Comparison of ENCODE assay signal across 1 cellular context in genomic region chr13:41960700-41961697, GRCh38.
A peak's percentile ranks its signal among the peaks of the same experiment; 100 is the strongest.
TF ChIP-seq lines count a peak whose summit lies in the region.

VWA8 (minus strand) TSS chr13:41961109; CDS start chr13:41961015, 94 bp downstream.

TF ChIP-seq in HepG2, 621 proteins besides CTCF, POLR2A, EP300 and RAD21 (continued from another document and continues in another):
- TF ChIP-seq ZNF691 (CRISPR knock-in tag; IDR thresholded peaks at IDR 0.05; ENCODE audit: borderline replicate concordance, low read depth) (peak; percentile 88; the same call in 1 of the 2 replicates), ISX (CRISPR knock-in tag; conservative IDR thresholded peaks at IDR 0.05) (0 out of 2 replicates have a peak, but pooled peaks have one; percentile 46), HDAC6 (IDR thresholded peaks at IDR 0.05; ENCODE audit: low read depth, low read length) (no peak), POLR2AphosphoS5 (IDR thresholded peaks at IDR 0.05; ENCODE audit: low read depth, low read length) (peak; percentile 57; the same call in 1 of the 2 replicates), RAD51 (IDR thresholded peaks at IDR 0.05; ENCODE audit: borderline replicate concordance) (no peak), MTA1 (CRISPR knock-in tag; IDR thresholded peaks at IDR 0.05; ENCODE audit: borderline replicate concordance) (peak; percentile 26; the same call in 1 of the 2 replicates), PAWR (CRISPR knock-in tag; IDR thresholded peaks at IDR 0.05; ENCODE audit: borderline replicate concordance) (no peak), RORA (CRISPR knock-in tag; IDR thresholded peaks at IDR 0.05) (no peak), ZEB1 (IDR thresholded peaks at IDR 0.05; ENCODE audit: insufficient replicate concordance, low read depth) (no peak), KDM5B (CRISPR knock-in tag; IDR thresholded peaks at IDR 0.05; ENCODE audit: borderline replicate concordance) (peak; percentile 76; the same call in 1 of the 2 replicates), CEBPB (IDR thresholded peaks at IDR 0.05; ENCODE audit: borderline replicate concordance, low read depth, low read length) (no peak), RARA (CRISPR knock-in tag; IDR thresholded peaks at IDR 0.05) (no peak), DMTF1 (CRISPR knock-in tag; IDR thresholded peaks at IDR 0.05) (no peak), ZNF556 (CRISPR knock-in tag; IDR thresholded peaks at IDR 0.05; ENCODE audit: borderline replicate concordance) (0 out of 2 replicates have a peak, but pooled peaks have one; percentile 64), POLR2G (IDR thresholded peaks at IDR 0.05; ENCODE audit: low read depth, low read length) (peak; percentile 85), ZNF232 (CRISPR knock-in tag; IDR thresholded peaks at IDR 0.05; ENCODE audit: borderline replicate concordance) (peak; percentile 82; the same call in 1 of the 2 replicates), CBX2 (IDR thresholded peaks at IDR 0.05; ENCODE audit: low read depth, low read length) (no peak), CBX2 (CRISPR knock-in tag; IDR thresholded peaks at IDR 0.05; ENCODE audit: low read depth) (no peak), JUND (CRISPR knock-in tag; IDR thresholded peaks at IDR 0.05) (0 out of 2 replicates have a peak, but pooled peaks have one; percentile 22), SAFB2 (CRISPR knock-in tag; IDR thresholded peaks at IDR 0.05; ENCODE audit: borderline replicate concordance, low read depth) (no peak), ZNF20 (CRISPR knock-in tag; IDR thresholded peaks at IDR 0.05) (no peak), CENPBD1 (CRISPR knock-in tag; IDR thresholded peaks at IDR 0.05; ENCODE audit: borderline replicate concordance, low read depth) (no peak), CEBPZ (IDR thresholded peaks at IDR 0.05; ENCODE audit: low read length) (no peak), LBX2 (CRISPR knock-in tag; IDR thresholded peaks at IDR 0.05; ENCODE audit: borderline replicate concordance) (peak; percentile 21; the same call in 1 of the 2 replicates), ZNF839 (CRISPR knock-in tag; IDR thresholded peaks at IDR 0.05; ENCODE audit: borderline replicate concordance) (no peak), BCL3 (CRISPR knock-in tag; IDR thresholded peaks at IDR 0.05) (peak; percentile 69; the same call in 1 of the 2 replicates), SNAPC5 (CRISPR knock-in tag; IDR thresholded peaks at IDR 0.05; ENCODE audit: borderline replicate concordance) (peak; percentile 71; the same call in 1 of the 2 replicates), ZNF337 (CRISPR knock-in tag; IDR thresholded peaks at IDR 0.05; ENCODE audit: borderline replicate concordance, low read depth) (no peak), ZNF891 (CRISPR knock-in tag; IDR thresholded peaks at IDR 0.05) (peak; percentile 42; the same call in 1 of the 2 replicates), ZNF670 (CRISPR knock-in tag; IDR thresholded peaks at IDR 0.05; ENCODE audit: borderline replicate concordance) (no peak; the same call in 1 of the 2 replicates), ZNF3 (CRISPR knock-in tag; IDR thresholded peaks at IDR 0.05) (no peak), SNRNP70 (IDR thresholded peaks at IDR 0.05; ENCODE audit: low read depth, low read length) (no peak), HNRNPLL (IDR thresholded peaks at IDR 0.05; ENCODE audit: low read depth, low read length, poor library complexity, severe bottlenecking) (peak; percentile 71), ZFP82 (CRISPR knock-in tag; IDR thresholded peaks at IDR 0.05; ENCODE audit: borderline replicate concordance) (no peak), ZNF703 (CRISPR knock-in tag; IDR thresholded peaks at IDR 0.05; ENCODE audit: borderline replicate concordance) (peak; percentile 66; the same call in 1 of the 2 replicates), NFATC3 (CRISPR knock-in tag; IDR thresholded peaks at IDR 0.05) (no peak), ZSCAN29 (CRISPR knock-in tag; conservative IDR thresholded peaks at IDR 0.05) (no peak), FOXO1 (CRISPR knock-in tag; IDR thresholded peaks at IDR 0.05) (peak; percentile 53; the same call in 1 of the 2 replicates), RNF219 (CRISPR knock-in tag; IDR thresholded peaks at IDR 0.05) (no peak; the same call in 1 of the 2 replicates), SP2 (CRISPR knock-in tag; IDR thresholded peaks at IDR 0.05) (no peak), TFE3 (CRISPR knock-in tag; IDR thresholded peaks at IDR 0.05) (peak; percentile 62; the same call in 1 of the 2 replicates), ZFP62 (CRISPR knock-in tag; IDR thresholded peaks at IDR 0.05) (no peak), ZNF512B (CRISPR knock-in tag; IDR thresholded peaks at IDR 0.05; ENCODE audit: borderline replicate concordance) (no peak), SMYD3 (CRISPR knock-in tag; IDR thresholded peaks at IDR 0.05) (0 out of 2 replicates have a peak, but pooled peaks have one; percentile 46), ARID3A (IDR thresholded peaks at IDR 0.05; ENCODE audit: low read depth, low read length) (no peak)
